In genomic region chr22:38176170-38176741, GRCh38 we compare ENCODE assay signal across 8 cellular contexts. TPM values are rescaled to one million over a fixed set of nuclear protein-coding genes. Genes with fewer than 3 reads are reported as not detected.
DNase-seq lines count a peak whose midpoint lies in the region; ATAC-seq, FAIRE-seq and TF ChIP-seq lines count a peak whose summit lies in the region.

No MANE protein-coding gene starts in this region.

- no peak for FAIRE-seq in keratinocyte (lab: Jason Lieb, UNC)

- H3K9me2 ChIP-seq in Loucy (replicated peaks; ENCODE audit: low read depth, low read length): no peaks in the 10 kb centered on the region

- peak overlapping the region; percentile 76 for H3K4me2 ChIP-seq in Loucy (ENCODE audit: low read depth, low read length, poor library complexity, severe bottlenecking)
- no peak overlapping the region for H3K4me2 ChIP-seq in keratinocyte (ENCODE audit: control insufficient read depth, extremely low read depth, insufficient read depth, low read depth, low read length)

- H3K4me1 Mint-ChIP-seq in CD4-positive, alpha-beta memory T cell: peaks cover 44 to 85% (median 58%) of the 10 kb centered on the region in 4 donors

- H3K36me3 ChIP-seq in CD4-positive, alpha-beta memory T cell (ENCODE audit: insufficient read depth, low read length): no peaks in the 10 kb centered on the region
- H3K36me3 ChIP-seq in Loucy (ENCODE audit: insufficient read depth, low read length) (no peaks in the 10 kb centered on the region), keratinocyte (ENCODE audit: control insufficient read depth in 2 of 2, extremely low read depth in 1 of 2, insufficient read depth in 2 of 2, low read length in 2 of 2) (no peaks in the 10 kb centered on the region), thyroid gland (no peaks in the 10 kb centered on the region)

- no peak for ATAC-seq in GM18519 (IDR thresholded peaks at IDR 0.05; ENCODE audit: low FRiP score, unreplicated experiment)

- intact Hi-C loops in CD4-positive, alpha-beta memory T cell (cut with micrococcal nuclease): no loop called here
- intact Hi-C loops in thyroid gland (cut with DNase I): no loop called here

- H4K20me1 ChIP-seq in Loucy (ENCODE audit: insufficient read depth, low read length, poor library complexity, severe bottlenecking): no peaks in the 10 kb centered on the region
- H4K20me1 ChIP-seq in keratinocyte (ENCODE audit: control insufficient read depth, extremely low read depth, insufficient read depth, low read length): no peaks in the 10 kb centered on the region

- H3K27me3 Mint-ChIP-seq in CD4-positive, alpha-beta memory T cell: no peaks in the 10 kb centered on the region

- H3K79me2 ChIP-seq in Loucy (ENCODE audit: insufficient read depth, low read length) (peaks cover 45% of the 10 kb centered on the region), keratinocyte (ENCODE audit: control insufficient read depth, insufficient read depth, low read length) (no peaks in the 10 kb centered on the region)

- H3K9me1 ChIP-seq in keratinocyte (ENCODE audit: control insufficient read depth, extremely low read depth, insufficient read depth, low read length): no peaks in the 10 kb centered on the region

- DNase-seq in CD4-positive, alpha-beta memory T cell: peak; percentile 17 to 82 (median 22)
- peak; percentile 75 for DNase-seq in amniotic stem cell (lab: John Stamatoyannopoulos, UW)
- DNase-seq in keratinocyte (ENCODE audit: low read depth, low spot score): no peak
- DNase-seq in thyroid gland: peak; percentile 66 to 74
- DNase-seq in NCI-H1417 treated with DMSO at 0.1 percent for 48 hours (lab: John Stamatoyannopoulos, UW): no peak
- DNase-seq in SIG-M5 (lab: John Stamatoyannopoulos, UW): no peak

- H3K4me1 ChIP-seq in CD4-positive, alpha-beta memory T cell (ENCODE audit: insufficient read depth, low read length): peaks cover 55% of the 10 kb centered on the region
- H3K4me1 ChIP-seq in Loucy (ENCODE audit: insufficient read depth, low read length, poor library complexity, severe bottlenecking) (peaks cover 70% of the 10 kb centered on the region), keratinocyte (ENCODE audit: control insufficient read depth, extremely low read depth, insufficient read depth, low read length) (peaks cover 58% of the 10 kb centered on the region), thyroid gland (peaks cover 24 to 53% of the 10 kb centered on the region in 2 donors)

- H2AFZ ChIP-seq in Loucy (ENCODE audit: low read length) (no peak overlapping the region), keratinocyte (ENCODE audit: control insufficient read depth, low read length) (no peak overlapping the region)

- H3K36me3 Mint-ChIP-seq in CD4-positive, alpha-beta memory T cell: peaks cover 7 to 19% of the 10 kb centered on the region in 2 donors

- peak overlapping the region in 7 of 8 donors; percentile 28 to 77 (median 52) for H3K4me3 Mint-ChIP-seq in CD4-positive, alpha-beta memory T cell

- TF ChIP-seq CTCF in Loucy (conservative IDR thresholded peaks at IDR 0.05; ENCODE audit: low read length) (no peak), keratinocyte (optimal IDR thresholded peaks at IDR 0.05 in 1 of 3, IDR thresholded peaks at IDR 0.05 in 1 of 3, conservative IDR thresholded peaks at IDR 0.05 in 1 of 3; ENCODE audit: extremely low read depth in 1 of 3, insufficient read depth in 2 of 3, low read length in 3 of 3) (no peak), thyroid gland (IDR thresholded peaks at IDR 0.05) (no peak)

- peak overlapping the region in 1 of 2 donors; percentile 17 for H3K4me3 ChIP-seq in CD4-positive, alpha-beta memory T cell (ENCODE audit: low read length in 2 of 2)
- peak overlapping the region; percentile 59 for H3K4me3 ChIP-seq in Loucy (ENCODE audit: low read length, poor library complexity, severe bottlenecking)
- H3K4me3 ChIP-seq in keratinocyte (ENCODE audit: control insufficient read depth in 2 of 3, extremely low read depth in 1 of 3, insufficient read depth in 2 of 3, low read depth in 1 of 3, low read length in 3 of 3): no peak overlapping the region
- no peak overlapping the region for H3K4me3 ChIP-seq in thyroid gland (replicated peaks in 1 of 3)

- peaks cover 0 to under 1% (median 0%) of the 10 kb centered on the region in 8 donors for H3K9me3 Mint-ChIP-seq in CD4-positive, alpha-beta memory T cell

- H3K9ac ChIP-seq in Loucy (ENCODE audit: low read depth, low read length, poor library complexity, severe bottlenecking) (peak overlapping the region; percentile 67), keratinocyte (ENCODE audit: control insufficient read depth, extremely low read depth, insufficient read depth, low read length) (no peak overlapping the region)

- H3K9me3 ChIP-seq in CD4-positive, alpha-beta memory T cell (ENCODE audit: control insufficient read depth in 1 of 2, low read length in 2 of 2): no peaks in the 10 kb centered on the region
- no peaks in the 10 kb centered on the region for H3K9me3 ChIP-seq in Loucy (ENCODE audit: insufficient read depth, low read depth, low read length)
- H3K9me3 ChIP-seq in keratinocyte (ENCODE audit: control insufficient read depth, low read depth, low read length): no peaks in the 10 kb centered on the region
- H3K9me3 ChIP-seq in thyroid gland: no peaks in the 10 kb centered on the region

- peak overlapping the region in 6 of 7 donors; percentile 53 to 99 (median 84) for H3K27ac Mint-ChIP-seq in CD4-positive, alpha-beta memory T cell

- POLR2A ChIA-PET in CD4-positive, alpha-beta memory T cell (lab: Charles Lee; ENCODE audit: partially characterized antibody): interaction anchor here (1.0 kb wide), 3 partner anchors 10 to 29 kb away, joined by 3 to 4 read pairs (median 4); no protein-coding TSS in a partner anchor

- CTCF ChIA-PET in CD4-positive, alpha-beta memory T cell (lab: Charles Lee; ENCODE audit: partially characterized antibody): interaction anchor here (0.7 kb wide), 1 partner anchor 94 kb away, joined by 3 read pairs; no protein-coding TSS in a partner anchor

- WGBS in thyroid gland, 2 donors: 64 to 89% methylated on average over 4 to 14 of the region's 14 CpGs

- dilution Hi-C loops in keratinocyte (cut with MboI; ENCODE audit: extremely low pct_ligation_motif_present, low sequenced_read_pairs): no loop called here

- no peaks in the 10 kb centered on the region for H3F3A ChIP-seq in Loucy (ENCODE audit: low read depth)

- H3K27ac ChIP-seq in CD4-positive, alpha-beta memory T cell (ENCODE audit: low read depth, low read length): peak overlapping the region; percentile 19
- H3K27ac ChIP-seq in keratinocyte (ENCODE audit: control insufficient read depth, insufficient read depth, low read length) (peak overlapping the region; percentile 3), thyroid gland (peak overlapping the region; percentile 50 to 84 (median 75))

- no peak for TF ChIP-seq POLR2A in thyroid gland (IDR thresholded peaks at IDR 0.05)

- no peaks in the 10 kb centered on the region for H3K27me3 ChIP-seq in CD4-positive, alpha-beta memory T cell (ENCODE audit: insufficient read depth, low read length)
- no peaks in the 10 kb centered on the region for H3K27me3 ChIP-seq in Loucy (ENCODE audit: insufficient read depth, low read length, poor library complexity, severe bottlenecking)
- H3K27me3 ChIP-seq in keratinocyte (ENCODE audit: control insufficient read depth, extremely low read depth, insufficient read depth, low read length): no peaks in the 10 kb centered on the region
- no peaks in the 10 kb centered on the region for H3K27me3 ChIP-seq in thyroid gland

RNA-seq across cellular contexts. Expression of gene PLA2G6, which starts 5.4 kb away (rescaled TPM):
- total RNA-seq in CD4-positive, alpha-beta memory T cell: 100 to 1,000 TPM; 228 to 238 TPM
- 1 to 10 TPM; 1.1 to 4.7 TPM for polyA plus RNA-seq in CD4-positive, alpha-beta memory T cell
- polyA plus RNA-seq in keratinocyte: 4.6 to 12.1 TPM (median 5.2 TPM) in 3 replicates
- 1.6 TPM for polyA plus RNA-seq in keratinocyte (2011; ENCODE audit: low read depth)
- polyA plus RNA-seq in keratinocyte (2011; cell fraction: cytosol; rRNA removed): 1.4 and 2.3 TPM in 2 replicates
- polyA plus RNA-seq in keratinocyte (2011; cell fraction: nucleus; rRNA removed): 34.0 and 40.8 TPM in 2 replicates
- 3.2 and 9.8 TPM in 2 replicates for polyA plus RNA-seq in keratinocyte (2012; ENCODE audit: low replicate concordance)
- 4.4 to 20.7 TPM (median 14.4 TPM) in 3 replicates for polyA minus RNA-seq in keratinocyte
- 5.0 TPM for polyA minus RNA-seq in keratinocyte (2011; cell fraction: cytosol; rRNA and poly(A)+ RNA removed)
- 16.8 and 27.8 TPM in 2 replicates for polyA minus RNA-seq in keratinocyte (2011; cell fraction: nucleus; rRNA and poly(A)+ RNA removed)
- total RNA-seq in thyroid gland: 100 to 1,000 TPM; 106 to 122 (median 112) TPM

RNA-seq across cellular contexts. Expression of gene MAFF, which starts 25.5 kb away (rescaled TPM):
- 1 to 10 TPM; 6.8 TPM for total RNA-seq in CD4-positive, alpha-beta memory T cell
- 1 to 10 TPM; 3.3 to 3.5 TPM for polyA plus RNA-seq in CD4-positive, alpha-beta memory T cell
- polyA plus RNA-seq in keratinocyte: 8.6 to 10.5 TPM (median 10.5 TPM) in 3 replicates
- polyA plus RNA-seq in keratinocyte (2011; ENCODE audit: low read depth): 29.6 TPM
- polyA plus RNA-seq in keratinocyte (2011; cell fraction: cytosol; rRNA removed): 7.0 and 9.8 TPM in 2 replicates
- polyA plus RNA-seq in keratinocyte (2011; cell fraction: nucleus; rRNA removed): 12.7 and 15.8 TPM in 2 replicates
- polyA plus RNA-seq in keratinocyte (2012; ENCODE audit: low replicate concordance): 12.2 and 74.2 TPM in 2 replicates
- polyA minus RNA-seq in keratinocyte: 3.1 to 3.9 TPM (median 3.5 TPM) in 3 replicates
- polyA minus RNA-seq in keratinocyte (2011; cell fraction: cytosol; rRNA and poly(A)+ RNA removed): 12.3 TPM
- polyA minus RNA-seq in keratinocyte (2011; cell fraction: nucleus; rRNA and poly(A)+ RNA removed): 8.0 and 8.1 TPM in 2 replicates
- 100 to 1,000 TPM in 1 of 4 donors, 10 to 100 TPM in 3; 13.1 to 111 (median 24.6) TPM for total RNA-seq in thyroid gland

Comparison
In these comparisons a context has a peak if more than half of its experiments do, and no peak if none do; other contexts are left out.
1. DNase-seq: peak in CD4-positive, alpha-beta memory T cell (5 of 5), amniotic stem cell (single experiment) and thyroid gland (2 of 2); none in keratinocyte (single experiment), NCI-H1417 treated with DMSO at 0.1 percent for 48 hours (single experiment) and SIG-M5 (single experiment).
2. H3K27ac ChIP-seq: peak in every context shown above with its lines; median percentile 75 in thyroid gland; 19 in CD4-positive, alpha-beta memory T cell; 3 in keratinocyte.